In genomic region chr17:77708936-77709335, GRCh38 we compare ENCODE assay signal across 18 cellular contexts.
"Had no signal": no experiment of that assay in that cellular context is flagged by ENCODE, and none has a peak within 500 bp of the region (broad histone marks: within the 10 kb centered on the region; RNA-seq: fewer than 3 reads in every experiment).

No MANE protein-coding gene starts in this region.

- ATAC-seq: left colon, lower lobe of right lung, psoas muscle, right lobe of liver had no signal

- DNase-seq: activated CD4-positive, alpha-beta T cell treated with anti-CD3 and anti-CD28 coated beads, Interleukin-2, amount 50 U/mL, for 1 hour; activated naive CD4-positive, alpha-beta T cell treated with anti-CD3 and anti-CD28 coated beads for 36 hours; activated T-cell treated with anti-CD3 and anti-CD28 coated beads for 4 hours; cerebellar nuclear complex; effector memory CD4-positive, alpha-beta T cell; left colon; lower lobe of right lung; psoas muscle; right lobe of liver; SJCRH30; small intestine; stimulated activated CD4-positive, alpha-beta T cell treated with anti-CD3 and anti-CD28 coated beads, Interleukin-15, amount 100 ng/mL, for 24 hours; stimulated activated CD4-positive, alpha-beta T cell treated with anti-CD3 and anti-CD28 coated beads, Interleukin-2, amount 100 ng/mL, for 48 hours; stomach; trophoblast cell had no signal

- H3K9me3 ChIP-seq: right lobe of liver had no signal

- H3K27ac Mint-ChIP-seq: activated naive CD4-positive, alpha-beta T cell treated with anti-CD3 and anti-CD28 coated beads for 36 hours; dendritic cell treated with granulocyte-macrophage colony-stimulating factor and Interleukin-4, amounts not matched to agents 40 ng/mL and 50 ng/mL, for 4 days; T-helper 1 cell treated with Interleukin-12 subunit alpha and Interleukin-12 subunit beta and Interleukin-4 antibody, amounts not matched to agents 30 μg/mL and 1 μg/mL, for 36 hours had no signal

- H3K4me1 ChIP-seq: breast epithelium, lower lobe of right lung, psoas muscle, right lobe of liver, SJCRH30, stomach had no signal

- H3K36me3 ChIP-seq: breast epithelium, lower lobe of right lung, right lobe of liver, SJCRH30, stomach had no signal

- H3K4me3 ChIP-seq: breast epithelium, lower lobe of right lung, psoas muscle, right lobe of liver, SJCRH30, stomach had no signal

- H3K27ac ChIP-seq: breast epithelium, lower lobe of right lung, psoas muscle, right lobe of liver, SJCRH30, stomach had no signal

- H3K27me3 ChIP-seq: breast epithelium, right lobe of liver, SJCRH30, stomach had no signal

- H3K4me3 Mint-ChIP-seq: activated naive CD4-positive, alpha-beta T cell treated with anti-CD3 and anti-CD28 coated beads for 36 hours; dendritic cell treated with granulocyte-macrophage colony-stimulating factor and Interleukin-4, amounts not matched to agents 40 ng/mL and 50 ng/mL, for 4 days; T-helper 1 cell treated with Interleukin-12 subunit alpha and Interleukin-12 subunit beta and Interleukin-4 antibody, amounts not matched to agents 30 μg/mL and 1 μg/mL, for 36 hours had no signal
